Comparison of ENCODE assay signal across 19 cellular contexts in the genomic region with DNA sequence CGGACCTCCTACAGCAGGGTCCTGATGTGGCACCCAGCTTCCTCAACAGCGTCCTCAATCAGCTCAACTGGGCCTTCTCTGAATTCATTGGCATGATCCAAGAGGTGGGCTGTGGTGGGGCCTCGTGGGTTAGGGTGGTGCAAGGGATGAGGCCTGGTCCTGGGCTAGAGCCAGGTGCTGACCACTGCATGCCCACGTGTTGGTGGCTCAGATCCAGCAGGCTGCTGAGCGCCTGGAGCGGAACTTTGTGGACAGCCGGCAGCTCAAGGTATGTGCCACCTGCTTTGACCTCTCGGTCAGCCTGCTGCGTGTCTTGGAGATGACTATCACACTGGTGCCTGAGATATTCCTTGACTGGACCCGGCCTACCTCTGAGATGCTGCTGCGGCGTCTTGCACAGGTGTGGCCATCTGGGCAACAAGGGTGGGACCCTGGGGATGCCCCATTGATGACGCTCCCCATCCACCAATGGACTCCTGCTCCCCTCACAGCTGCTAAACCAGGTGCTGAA. TPM values are rescaled to one million over a fixed set of nuclear protein-coding genes. Genes with fewer than 3 reads are reported as not detected.
DNase-seq lines count a peak whose midpoint lies in the region; ATAC-seq, FAIRE-seq and TF ChIP-seq lines count a peak whose summit lies in the region.
"Had no signal": no experiment of that assay in that cellular context is flagged by ENCODE, and none has a peak within 500 bp of the region (broad histone marks: within the 10 kb centered on the region; RNA-seq: fewer than 3 reads in every experiment).

No MANE protein-coding gene starts in this region.

- peak overlapping the region; percentile 52 for H3K23ac ChIP-seq in neuronal stem cell (ENCODE audit: low read depth, low read length, poor library complexity)

- H4K91ac ChIP-seq in neuronal stem cell (ENCODE audit: low read depth, low read length, poor library complexity) = no peak overlapping the region

- WGBS in neuronal stem cell (ENCODE audit: extremely low coverage in 2 of 2, insufficient read length in 2 of 2, insufficient replicate concordance in 1 of 2), 2 donors = no CpG with 5 or more reads among the region's 13 CpGs

- no peak overlapping the region for H2BK120ac ChIP-seq in neuronal stem cell (ENCODE audit: low read depth, low read length)

- H4K8ac ChIP-seq in neuronal stem cell (ENCODE audit: low read depth, low read length) = no peak overlapping the region

- H3K79me1 ChIP-seq in neuronal stem cell (ENCODE audit: low read depth, low read length) = peaks cover 10% of the 10 kb centered on the region

- H2BK12ac ChIP-seq in neuronal stem cell (ENCODE audit: low read length) = no peak overlapping the region

- H3K36me3 ChIP-seq in right atrium auricular region (peaks cover 13% of the 10 kb centered on the region), kidney (ENCODE audit: control insufficient read depth in 1 of 2, insufficient read depth in 2 of 2, low read length in 2 of 2) (peaks cover 0 to 13% of the 10 kb centered on the region in 2 donors), neuronal stem cell (replicated peaks in 1 of 2; ENCODE audit: control insufficient read depth in 2 of 2, insufficient read depth in 2 of 2, low read length in 2 of 2) (peaks cover 15 to 46% of the 10 kb centered on the region in 2 donors), upper lobe of right lung (peaks cover 21% of the 10 kb centered on the region)

- H3K9me3 ChIP-seq in right atrium auricular region (no peaks in the 10 kb centered on the region), kidney (ENCODE audit: control insufficient read depth in 1 of 2, low read length in 2 of 2) (no peaks in the 10 kb centered on the region), neuronal stem cell (replicated peaks in 1 of 2; ENCODE audit: control insufficient read depth in 2 of 2, insufficient read depth in 1 of 2, low read depth in 1 of 2, low read length in 2 of 2) (peaks cover 0 to 3% of the 10 kb centered on the region in 2 donors), upper lobe of right lung (no peaks in the 10 kb centered on the region)

- H3K27me3 ChIP-seq in right atrium auricular region (no peaks in the 10 kb centered on the region), neuronal stem cell (ENCODE audit: control insufficient read depth in 3 of 3, insufficient read depth in 3 of 3, low read depth in 1 of 3, low read length in 3 of 3) (no peaks in the 10 kb centered on the region), upper lobe of right lung (no peaks in the 10 kb centered on the region)

- H2AFZ ChIP-seq in neuronal stem cell (ENCODE audit: low read length) = no peak overlapping the region

- no peak overlapping the region for H3K4ac ChIP-seq in neuronal stem cell (ENCODE audit: low read length)

- intact Hi-C loops in left ventricle myocardium superior (cut with micrococcal nuclease) = no loop called here
- intact Hi-C loops in kidney (cut with DNase I) = no loop called here
- intact Hi-C loops in upper lobe of right lung (cut with DNase I) = no loop called here

- no peak for ATAC-seq in left ventricle myocardium superior
- ATAC-seq in upper lobe of right lung = no peak
- no peak for ATAC-seq in HG02588 (IDR thresholded peaks at IDR 0.05; ENCODE audit: unreplicated experiment)
- no peak for ATAC-seq in HG03175 (IDR thresholded peaks at IDR 0.05; ENCODE audit: unreplicated experiment)

- H3K18ac ChIP-seq in neuronal stem cell (ENCODE audit: low read length) = no peak overlapping the region

- in situ Hi-C loops in G401 (cut with HindIII; ENCODE audit: low sequenced_read_pairs) = no loop called here

- no peak for TF ChIP-seq CTCF in right atrium auricular region (IDR thresholded peaks at IDR 0.05)
- no peak for TF ChIP-seq CTCF in kidney (IDR thresholded peaks at IDR 0.05; ENCODE audit: borderline replicate concordance, extremely low read depth, insufficient read depth)
- no peak for TF ChIP-seq CTCF in upper lobe of right lung (IDR thresholded peaks at IDR 0.05)

- no peak overlapping the region for H3K27ac ChIP-seq in right atrium auricular region
- no peak overlapping the region for H3K27ac ChIP-seq in kidney (ENCODE audit: low read depth in 2 of 2, low read length in 2 of 2)
- no peak overlapping the region for H3K27ac ChIP-seq in neuronal stem cell (replicated peaks; ENCODE audit: low read length)
- no peak overlapping the region for H3K27ac ChIP-seq in upper lobe of right lung
- H3K27ac ChIP-seq: C4-2B, HL-60 had no signal

- no peak overlapping the region for H2BK5ac ChIP-seq in neuronal stem cell (ENCODE audit: low read length)

- H3K9ac ChIP-seq in kidney (ENCODE audit: low read length in 2 of 2) (no peak overlapping the region), neuronal stem cell (ENCODE audit: low read depth, low read length, poor library complexity) (peak overlapping the region; percentile 22)

- H2BK15ac ChIP-seq in neuronal stem cell (ENCODE audit: low read length) = no peak overlapping the region

- no peak for FAIRE-seq in kidney (lab: Jason Lieb, UNC)
- FAIRE-seq: GM12892, HTR-8/SVneo had no signal

- peak; percentile 20 for DNase-seq in left ventricle myocardium superior
- DNase-seq in right atrium auricular region (ENCODE audit: low spot score) = no peak
- peak; percentile 64 for DNase-seq in kidney
- DNase-seq in neuronal stem cell (ENCODE audit: low spot score) = no peak
- DNase-seq in upper lobe of right lung = peak; percentile 53
- no peak for DNase-seq in G401 (ENCODE audit: low spot score)
- DNase-seq: DMS 273 treated with DMSO at 0.1 percent for 48 hours, HCEC 1CT, NCI-H1105, NCI-H1694, NCI-H2107, NCI-H226, NCI-H524 treated with DMSO at 0.1 percent for 48 hours had no signal

- no peak overlapping the region for H3K4me2 ChIP-seq in neuronal stem cell (ENCODE audit: insufficient read depth, low read length, poor library complexity, severe bottlenecking)

- H3K4me1 ChIP-seq in right atrium auricular region (peaks cover 0 to 14% of the 10 kb centered on the region in 2 donors), kidney (ENCODE audit: control insufficient read depth in 1 of 2, insufficient read depth in 1 of 2, low read depth in 1 of 2, low read length in 2 of 2) (peaks cover 0 to 9% of the 10 kb centered on the region in 2 donors), neuronal stem cell (ENCODE audit: control insufficient read depth in 2 of 2, insufficient read depth in 1 of 2, low read depth in 1 of 2, low read length in 2 of 2) (peaks cover 0 to 7% of the 10 kb centered on the region in 2 donors), upper lobe of right lung (peaks cover 9% of the 10 kb centered on the region)

- no peak overlapping the region for H3K14ac ChIP-seq in neuronal stem cell (ENCODE audit: low read length)

- no peak overlapping the region for H2AK5ac ChIP-seq in neuronal stem cell (ENCODE audit: low read depth, low read length)

- H3K4me3 ChIP-seq in right atrium auricular region = no peak overlapping the region
- H3K4me3 ChIP-seq in kidney (ENCODE audit: low read length in 2 of 2) = no peak overlapping the region
- no peak overlapping the region for H3K4me3 ChIP-seq in neuronal stem cell (ENCODE audit: low read length in 2 of 2)
- H3K4me3 ChIP-seq in upper lobe of right lung = no peak overlapping the region

RNA-seq across cellular contexts. Expression of gene AMIGO3, which starts 3.8 kb away (rescaled TPM):
- not detected for total RNA-seq in left ventricle myocardium superior
- 1 to 10 TPM in 1 of 2 donors, under 1 TPM in 1; 0.44 to 1.1 TPM for total RNA-seq in right atrium auricular region
- not detected for total RNA-seq in kidney
- 0.73 TPM for polyA plus RNA-seq in kidney (ENCODE audit: insufficient read depth, low read depth, low replicate concordance)
- polyA plus RNA-seq in neuronal stem cell (2013, experiment 1 of 2) = 1.0 TPM
- polyA plus RNA-seq in neuronal stem cell (2013, experiment 2 of 2) = 0.93 TPM
- 0.26 TPM for total RNA-seq in upper lobe of right lung
- total RNA-seq in G401 (2014; rRNA removed; shearing (Covaris generic)) = 1.1 and 2.2 TPM in 2 replicates

RNA-seq across cellular contexts. Expression of gene GMPPB, which starts 8.1 kb away (rescaled TPM):
- total RNA-seq in left ventricle myocardium superior (16.4 TPM), right atrium auricular region (10 to 100 TPM; 12.0 to 21.7 TPM), kidney (37.4 TPM), upper lobe of right lung (34.8 TPM)
- polyA plus RNA-seq in kidney (ENCODE audit: insufficient read depth, low read depth, low replicate concordance) = 25.0 TPM
- 7.4 TPM for polyA plus RNA-seq in neuronal stem cell (2013, experiment 1 of 2)
- 7.4 TPM for polyA plus RNA-seq in neuronal stem cell (2013, experiment 2 of 2)
- total RNA-seq in G401 (2014; rRNA removed; shearing (Covaris generic)) = 23.1 and 26.8 TPM in 2 replicates

RNA-seq across cellular contexts. Expression of gene RNF123, which starts 26.3 kb away (rescaled TPM):
- total RNA-seq in left ventricle myocardium superior (45.3 TPM), right atrium auricular region (10 to 100 TPM; 29.1 to 29.8 TPM), kidney (43.7 TPM), upper lobe of right lung (41.4 TPM)
- 41.7 TPM for polyA plus RNA-seq in kidney (ENCODE audit: insufficient read depth, low read depth, low replicate concordance)
- polyA plus RNA-seq in neuronal stem cell (2013, experiment 1 of 2) = 21.9 TPM
- polyA plus RNA-seq in neuronal stem cell (2013, experiment 2 of 2) = 20.9 TPM
- total RNA-seq in G401 (2014; rRNA removed; shearing (Covaris generic)) = 24.9 and 34.0 TPM in 2 replicates

RNA-seq across cellular contexts. Expression of gene MST1, which starts 26.4 kb away (rescaled TPM):
- total RNA-seq in left ventricle myocardium superior (6.6 TPM), right atrium auricular region (1 to 10 TPM; 3.9 to 8.0 TPM), kidney (77.3 TPM), upper lobe of right lung (23.7 TPM)
- 152 TPM for polyA plus RNA-seq in kidney (ENCODE audit: insufficient read depth, low read depth, low replicate concordance)
- 10.4 TPM for polyA plus RNA-seq in neuronal stem cell (2013, experiment 1 of 2)
- 11.3 TPM for polyA plus RNA-seq in neuronal stem cell (2013, experiment 2 of 2)
- total RNA-seq in G401 (2014; rRNA removed; shearing (Covaris generic)) = 0.06 and 0.95 TPM in 2 replicates

RNA-seq across cellular contexts. Expression of gene APEH, which starts 41.5 kb away (rescaled TPM):
- 113 TPM for total RNA-seq in left ventricle myocardium superior
- total RNA-seq in right atrium auricular region = 10 to 100 TPM; 61.1 to 67.5 TPM
- 143 TPM for total RNA-seq in kidney
- 138 TPM for polyA plus RNA-seq in kidney (ENCODE audit: insufficient read depth, low read depth, low replicate concordance)
- polyA plus RNA-seq in neuronal stem cell (2013, experiment 1 of 2) = 50.1 TPM
- polyA plus RNA-seq in neuronal stem cell (2013, experiment 2 of 2) = 46.8 TPM
- total RNA-seq in upper lobe of right lung = 88.5 TPM
- 261 and 301 TPM in 2 replicates for total RNA-seq in G401 (2014; rRNA removed; shearing (Covaris generic))

Comparison
In these comparisons a context has a peak if more than half of its experiments do, and no peak if none do; other contexts are left out.
1. DNase-seq: peak in left ventricle myocardium superior (single experiment), kidney (single experiment) and upper lobe of right lung (single experiment); none in right atrium auricular region (single experiment), neuronal stem cell (single experiment) and G401 (single experiment).